Comparison of ENCODE assay signal across 8 cellular contexts in the genomic region with DNA sequence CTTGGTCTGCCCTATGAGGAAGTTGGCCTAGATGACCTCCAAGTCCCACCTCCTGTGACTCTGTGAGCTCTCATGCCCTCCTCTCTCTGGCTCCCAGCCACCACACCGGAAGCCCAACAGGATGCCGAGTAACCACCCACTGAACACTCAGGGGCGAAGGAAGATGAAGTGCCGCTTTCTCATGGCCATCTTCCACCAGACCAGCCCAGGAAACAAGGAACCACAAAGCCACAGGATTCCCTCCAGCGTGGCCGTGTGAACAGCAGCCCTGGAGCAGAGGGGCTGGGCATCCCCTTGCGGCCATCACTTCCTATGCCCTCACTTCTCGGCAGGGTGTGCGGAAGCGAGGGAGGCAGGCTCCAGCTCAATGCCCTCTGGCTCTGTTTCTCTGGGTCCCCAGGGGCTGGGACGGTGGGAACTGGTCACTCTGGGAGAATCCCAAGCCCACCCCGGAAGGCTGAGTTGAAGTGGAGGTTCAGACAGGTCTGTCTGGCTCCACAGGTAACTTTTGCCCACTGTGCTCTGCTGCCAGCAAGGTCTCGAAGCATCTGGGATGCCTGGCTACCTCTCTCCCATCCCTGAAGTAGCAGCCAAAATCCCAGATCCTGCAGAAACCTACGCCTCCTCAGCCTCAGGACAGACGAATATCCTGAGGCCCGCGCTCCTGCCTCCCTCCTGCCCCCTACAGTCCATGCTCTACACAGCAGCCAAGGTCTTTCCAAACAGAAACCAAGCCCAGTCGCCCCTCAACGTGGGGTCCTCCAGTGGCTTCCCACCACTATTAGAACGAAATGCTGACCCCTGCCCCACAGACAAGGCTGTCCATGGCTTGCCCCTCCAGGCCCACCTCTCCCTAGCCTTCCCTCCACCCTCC. TPM values are rescaled to one million over a fixed set of nuclear protein-coding genes. Genes with fewer than 3 reads are reported as not detected.
A peak's percentile ranks its signal among the peaks of the same experiment; 100 is the strongest.
DNase-seq lines count a peak whose midpoint lies in the region; ATAC-seq, FAIRE-seq and TF ChIP-seq lines count a peak whose summit lies in the region.

No MANE protein-coding gene starts in this region.

- H3K9ac ChIP-seq in mucosa of stomach (ENCODE audit: low read length), result peak overlapping the region; percentile 1

- no peak for TF ChIP-seq POLR2A in GM12891 (IDR thresholded peaks at IDR 0.05; ENCODE audit: low read depth, low read length)

- no peaks in the 10 kb centered on the region for H3K9me3 Mint-ChIP-seq in activated CD8-positive, alpha-beta T cell treated with anti-CD3 and anti-CD28 coated beads, Interleukin-2, amount 10 ng/mL, durations not matched to agents 7 days and 5 days (ENCODE audit: insufficient read depth)
- H3K9me3 Mint-ChIP-seq in effector memory CD8-positive, alpha-beta T cell, result no peaks in the 10 kb centered on the region

- no peaks in the 10 kb centered on the region for H3K27me3 Mint-ChIP-seq in activated CD8-positive, alpha-beta T cell treated with anti-CD3 and anti-CD28 coated beads, Interleukin-2, amount 10 ng/mL, durations not matched to agents 7 days and 5 days (ENCODE audit: low read depth)
- no peaks in the 10 kb centered on the region for H3K27me3 Mint-ChIP-seq in effector memory CD8-positive, alpha-beta T cell

- ATAC-seq in HG02642 (IDR thresholded peaks at IDR 0.05; ENCODE audit: poor library complexity, unreplicated experiment) (peak; percentile 67), HG02840 (IDR thresholded peaks at IDR 0.05; ENCODE audit: low FRiP score, unreplicated experiment) (no peak)
- ATAC-seq in activated CD8-positive, alpha-beta T cell treated with anti-CD3 and anti-CD28 coated beads, Interleukin-2, amount 10 ng/mL, durations not matched to agents 7 days and 5 days, result peak; percentile 92
- ATAC-seq in effector memory CD8-positive, alpha-beta T cell (replicated peaks), result peak; percentile 90

- peaks cover 30% of the 10 kb centered on the region for H3K36me3 Mint-ChIP-seq in activated CD8-positive, alpha-beta T cell treated with anti-CD3 and anti-CD28 coated beads, Interleukin-2, amount 10 ng/mL, durations not matched to agents 7 days and 5 days (ENCODE audit: low read depth)
- peaks cover 16% of the 10 kb centered on the region for H3K36me3 Mint-ChIP-seq in effector memory CD8-positive, alpha-beta T cell (ENCODE audit: insufficient read depth)

- FAIRE-seq in GM12891 (lab: Jason Lieb, UNC), result peak; percentile 91

- peaks cover 75% of the 10 kb centered on the region for H3K4me1 ChIP-seq in mucosa of stomach (ENCODE audit: control insufficient read depth, insufficient read depth, low read length)

- CTCF ChIA-PET in activated CD8-positive, alpha-beta T cell treated with anti-CD3 and anti-CD28 coated beads, Interleukin-2, amount 10 ng/mL, durations not matched to agents 7 days and 5 days (lab: Charles Lee), result interaction anchor here (0.7 to 6.7 kb wide), 20 partner anchors 9 to 102 kb away, joined by 3 to 62 read pairs (median 7); no protein-coding TSS in a partner anchor

- no peaks in the 10 kb centered on the region for H3K9me3 ChIP-seq in mucosa of stomach (ENCODE audit: control insufficient read depth, low read length)

- H3K4me3 Mint-ChIP-seq in activated CD8-positive, alpha-beta T cell treated with anti-CD3 and anti-CD28 coated beads, Interleukin-2, amount 10 ng/mL, durations not matched to agents 7 days and 5 days, result peak overlapping the region; percentile 75
- H3K4me3 Mint-ChIP-seq in effector memory CD8-positive, alpha-beta T cell, result peak overlapping the region; percentile 86 to 87

- H3K27me3 ChIP-seq in mucosa of stomach (ENCODE audit: control insufficient read depth, insufficient read depth, low read length), result no peaks in the 10 kb centered on the region

- DNase-seq in GM12891 (ENCODE audit: insufficient read length, low spot score) (peak; percentile 66), NCI-H510A (lab: John Stamatoyannopoulos, UW) (peak; percentile 45)
- DNase-seq in activated CD8-positive, alpha-beta T cell treated with anti-CD3 and anti-CD28 coated beads, Interleukin-2, amount 10 ng/mL, durations not matched to agents 7 days and 5 days, result peak; percentile 92
- DNase-seq in effector memory CD8-positive, alpha-beta T cell, result peak; percentile 78 to 85 (median 85)
- DNase-seq in stimulated activated CD8-positive, alpha-beta memory T cell treated with anti-CD3 and anti-CD28 coated beads, Interleukin-7, amount 100 ng/mL, for 4 hours (ENCODE audit: low read depth in 2 of 2), result peak; percentile 71 to 75

- POLR2A ChIA-PET in activated CD8-positive, alpha-beta T cell treated with anti-CD3 and anti-CD28 coated beads, Interleukin-2, amount 10 ng/mL, durations not matched to agents 7 days and 5 days (lab: Charles Lee), result interaction anchor here (0.7 to 3.7 kb wide), 7 partner anchors 10 to 80 kb away, joined by 3 to 31 read pairs (median 4); no protein-coding TSS in a partner anchor

- H3K27ac Mint-ChIP-seq in activated CD8-positive, alpha-beta T cell treated with anti-CD3 and anti-CD28 coated beads, Interleukin-2, amount 10 ng/mL, durations not matched to agents 7 days and 5 days, result peak overlapping the region; percentile 89
- peak overlapping the region; percentile 98 for H3K27ac Mint-ChIP-seq in effector memory CD8-positive, alpha-beta T cell

- H3K36me3 ChIP-seq in mucosa of stomach (ENCODE audit: control insufficient read depth, insufficient read depth, low read length), result no peaks in the 10 kb centered on the region

- no peak overlapping the region for H3K4me3 ChIP-seq in mucosa of stomach (ENCODE audit: low read length)

- H3K4me1 Mint-ChIP-seq in activated CD8-positive, alpha-beta T cell treated with anti-CD3 and anti-CD28 coated beads, Interleukin-2, amount 10 ng/mL, durations not matched to agents 7 days and 5 days (ENCODE audit: low read depth), result peaks cover 86% of the 10 kb centered on the region
- H3K4me1 Mint-ChIP-seq in effector memory CD8-positive, alpha-beta T cell (ENCODE audit: low read depth in 2 of 2), result peaks cover 48 to 50% of the 10 kb centered on the region in 2 donors

TF ChIP-seq in GM12891, 5 proteins besides CTCF, POLR2A, EP300 and RAD21:
- no peak; the same call in 1 of the 2 replicates for TF ChIP-seq SPI1 (IDR thresholded peaks at IDR 0.05; ENCODE audit: low read depth, low read length)
- TF ChIP-seq POLR2AphosphoS5 (IDR thresholded peaks at IDR 0.05; ENCODE audit: low read depth, low read length), result peak; percentile 64; the same call in 1 of the 2 replicates

RNA-seq across cellular contexts. Expression of a gene that starts 44.2 kb away (rescaled TPM):
- 7.9 TPM for polyA plus RNA-seq in GM12891 (2012; ENCODE audit: low read depth, missing spikeins)
- total RNA-seq in activated CD8-positive, alpha-beta T cell treated with anti-CD3 and anti-CD28 coated beads, Interleukin-2, amount 10 ng/mL, durations not matched to agents 7 days and 5 days, result 10 to 100 TPM; 70.9 to 72.5 TPM
